Comparison of ENCODE assay signal across 8 cellular contexts in genomic region chr4:109703664-109704351, GRCh38. TPM values are rescaled to one million over a fixed set of nuclear protein-coding genes. Genes with fewer than 3 reads are reported as not detected.
A peak's percentile ranks its signal among the peaks of the same experiment; 100 is the strongest.
DNase-seq lines count a peak whose midpoint lies in the region; ATAC-seq and TF ChIP-seq lines count a peak whose summit lies in the region.

No MANE protein-coding gene starts in this region.

- no peak for TF ChIP-seq CTCF in GM23338 (conservative IDR thresholded peaks at IDR 0.05; ENCODE audit: low read depth in 2 of 2)

- H3K27me3 Mint-ChIP-seq in GM23338 (ENCODE audit: insufficient read depth, low read depth, poor library complexity) (peaks cover 10% of the 10 kb centered on the region), naive B cell (no peaks in the 10 kb centered on the region)

- H3K27me3 ChIP-seq in GM23338 (ENCODE audit: insufficient read depth): no peaks in the 10 kb centered on the region
- no peaks in the 10 kb centered on the region for H3K27me3 ChIP-seq in effector memory CD4-positive, alpha-beta T cell (replicated peaks; ENCODE audit: control insufficient read depth, insufficient read depth, low read length, poor library complexity, severe bottlenecking)

- peaks cover 16% of the 10 kb centered on the region for H3K4me1 ChIP-seq in GM23338 (ENCODE audit: insufficient read depth)
- H3K4me1 ChIP-seq in effector memory CD4-positive, alpha-beta T cell (ENCODE audit: control insufficient read depth, insufficient read depth, low read length, poor library complexity, severe bottlenecking): peaks cover 9% of the 10 kb centered on the region

- no peak for ATAC-seq in GM23338
- no peak for ATAC-seq in naive B cell (ENCODE audit: low read depth in 2 of 2)
- no peak for ATAC-seq in activated CD4-positive, CD25-positive, alpha-beta regulatory T cell treated with anti-CD3 and anti-CD28 coated beads, Interleukin-2, amount 50 U/mL, for 24 hours
- ATAC-seq in GM18870 (IDR thresholded peaks at IDR 0.05; ENCODE audit: unreplicated experiment): no peak
- ATAC-seq in HG03460 (IDR thresholded peaks at IDR 0.05; ENCODE audit: unreplicated experiment): no peak

- peaks cover 2% of the 10 kb centered on the region; the same call in 1 of the 2 replicates for H4K20me1 ChIP-seq in GM23338 (replicated peaks; ENCODE audit: insufficient read depth)

- peak overlapping the region; percentile 93 for H3K4me2 ChIP-seq in GM23338

- H3K9me2 ChIP-seq in GM23338 (ENCODE audit: insufficient read depth): no peaks in the 10 kb centered on the region

- no peaks in the 10 kb centered on the region for H3K36me3 ChIP-seq in GM23338 (ENCODE audit: insufficient read depth)
- H3K36me3 ChIP-seq in effector memory CD4-positive, alpha-beta T cell (ENCODE audit: control insufficient read depth, insufficient read depth, low read length): no peaks in the 10 kb centered on the region

- peak overlapping the region; percentile 92 for H3K4me3 ChIP-seq in GM23338
- H3K4me3 ChIP-seq in effector memory CD4-positive, alpha-beta T cell (ENCODE audit: insufficient read depth, low read depth, low read length, poor library complexity, severe bottlenecking): peak overlapping the region; percentile 79

- H3K4me3 Mint-ChIP-seq in GM23338: peak overlapping the region; percentile 89
- peak overlapping the region; percentile 93 to 96 (median 95) for H3K4me3 Mint-ChIP-seq in naive B cell

- no peaks in the 10 kb centered on the region for H3K9me3 Mint-ChIP-seq in GM23338
- H3K9me3 Mint-ChIP-seq in naive B cell: no peaks in the 10 kb centered on the region

- H3K36me3 Mint-ChIP-seq in GM23338 (ENCODE audit: low read depth) (peaks cover 15% of the 10 kb centered on the region), naive B cell (no peaks in the 10 kb centered on the region)

- DNase-seq in GM23338 (ENCODE audit: low spot score) (no peak), OCI-M1 (lab: John Stamatoyannopoulos, UW) (peak; percentile 52), naive B cell (no peak), NCI-H345 treated with DMSO at 0.1 percent for 48 hours (lab: John Stamatoyannopoulos, UW; ENCODE audit: unreplicated experiment) (no peak)
- no peak for DNase-seq in effector memory CD4-positive, alpha-beta T cell

- H3K27ac Mint-ChIP-seq in GM23338: no peak overlapping the region
- peak overlapping the region; percentile 63 to 88 (median 78) for H3K27ac Mint-ChIP-seq in naive B cell

- H3K79me2 ChIP-seq in GM23338 (replicated peaks; ENCODE audit: insufficient read depth): peaks cover 30% of the 10 kb centered on the region

- peaks cover 22% of the 10 kb centered on the region for H3K4me1 Mint-ChIP-seq in GM23338
- H3K4me1 Mint-ChIP-seq in naive B cell: peaks cover 22 to 28% (median 23%) of the 10 kb centered on the region in 3 donors

- no peak overlapping the region for H3K27ac ChIP-seq in GM23338 (ENCODE audit: low read depth)
- peak overlapping the region; percentile 65 for H3K27ac ChIP-seq in effector memory CD4-positive, alpha-beta T cell (ENCODE audit: insufficient read depth, low read length, poor library complexity, severe bottlenecking)

- H2AFZ ChIP-seq in GM23338: peak overlapping the region; percentile 94

- no peaks in the 10 kb centered on the region for H3K9me3 ChIP-seq in effector memory CD4-positive, alpha-beta T cell (ENCODE audit: control insufficient read depth, low read length)

- H3F3A ChIP-seq in GM23338 (replicated peaks; ENCODE audit: low read depth): peaks cover 11% of the 10 kb centered on the region; the same call in 1 of the 2 replicates

TF ChIP-seq in GM23338, 12 proteins besides CTCF, POLR2A, EP300 and RAD21:
- TF ChIP-seq STAT1 (IDR thresholded peaks at IDR 0.05; ENCODE audit: unreplicated experiment) (no peak), EZH2 (IDR thresholded peaks at IDR 0.05; ENCODE audit: low read depth, unreplicated experiment) (no peak)

RNA-seq across cellular contexts. Expression of gene CASP6, which starts 0.6 kb away (rescaled TPM):
- total RNA-seq in GM23338 (2014; rRNA removed; shearing (Covaris generic)): 30.5 and 42.3 TPM in 2 replicates
- polyA plus RNA-seq in GM23338 (2016; fragmentation: Nextera tagmentation; extraction: Ambion mirVana) (35.4 and 36.0 TPM in 2 replicates), naive B cell (ENCODE audit: low read depth in 6 of 6) (10 to 100 TPM in 5 of 6 donors, 1 to 10 TPM in 1; 7.4 to 20.4 (median 16.0) TPM)

RNA-seq across cellular contexts. Expression of gene PLA2G12A, which starts 26.1 kb away (rescaled TPM):
- 20.9 and 30.8 TPM in 2 replicates for total RNA-seq in GM23338 (2014; rRNA removed; shearing (Covaris generic))
- polyA plus RNA-seq in GM23338 (2016; fragmentation: Nextera tagmentation; extraction: Ambion mirVana) (55.9 and 70.7 TPM in 2 replicates), naive B cell (ENCODE audit: low read depth in 6 of 6) (10 to 100 TPM; 16.0 to 37.6 (median 26.5) TPM)
